In genomic region chr12:62466018-62466595, GRCh38 we compare ENCODE assay signal across 8 cellular contexts. TPM values are rescaled to one million over a fixed set of nuclear protein-coding genes. Genes with fewer than 3 reads are reported as not detected.
DNase-seq lines count a peak whose midpoint lies in the region; ATAC-seq and TF ChIP-seq lines count a peak whose summit lies in the region.

No MANE protein-coding gene starts in this region.

- H3K36me3 ChIP-seq in SK-N-SH (replicated peaks in 1 of 2; ENCODE audit: control insufficient read depth in 1 of 2, insufficient read depth in 2 of 2, low read length in 1 of 2), result peaks cover 0 to 7% of the 10 kb centered on the region in 2 experiments

- H2AFZ ChIP-seq in SK-N-SH (ENCODE audit: low read depth), result peak overlapping the region; percentile 90

- TF ChIP-seq EP300 in SK-N-SH (IDR thresholded peaks at IDR 0.05; ENCODE audit: borderline replicate concordance in 1 of 2, low read depth in 1 of 2, low read length in 1 of 2), result no peak

- ATAC-seq in GM19467 (IDR thresholded peaks at IDR 0.05; ENCODE audit: unreplicated experiment) (peak; percentile 36), HG03571 (IDR thresholded peaks at IDR 0.05; ENCODE audit: unreplicated experiment) (peak; percentile 29), GM18519 (IDR thresholded peaks at IDR 0.05; ENCODE audit: low FRiP score, unreplicated experiment) (no peak)

- H3K27me3 ChIP-seq in SK-N-SH (ENCODE audit: insufficient read depth), result no peaks in the 10 kb centered on the region

- DNase-seq in EL (peak; percentile 62), SK-N-SH (peak; percentile 70), cardiac fibroblast (ENCODE audit: low read depth in 2 of 2) (peak; percentile 48 to 50), inferior parietal cortex (ENCODE audit: extremely low spot score) (peak; percentile 54)

- peaks cover 7% of the 10 kb centered on the region; the same call in 1 of the 2 replicates for H4K20me1 ChIP-seq in SK-N-SH (ENCODE audit: insufficient read depth)

- WGBS in SK-N-SH (ENCODE audit: low lambda C conversion rate), result 9% methylated on average over 16 of the region's 16 CpGs

- H3K27ac ChIP-seq in SK-N-SH (ENCODE audit: low read depth in 2 of 2, low read length in 1 of 2) (peak overlapping the region; percentile 74 to 80; a peak in 3 of 4 replicates), skin epidermis (peak overlapping the region; percentile 87 to 99 (median 96))

- H3K9me3 ChIP-seq in SK-N-SH, result peaks cover 9% of the 10 kb centered on the region; the same call in 1 of the 2 replicates

- peaks cover 45% of the 10 kb centered on the region for H3K79me2 ChIP-seq in SK-N-SH (ENCODE audit: insufficient read depth)

- peak overlapping the region; percentile 86 for H3K4me2 ChIP-seq in SK-N-SH

- H3K9ac ChIP-seq in SK-N-SH, result peak overlapping the region; percentile 88; the same call in 1 of the 2 replicates

- no peaks in the 10 kb centered on the region for H3K9me2 ChIP-seq in SK-N-SH

- H3K4me3 ChIP-seq in SK-N-SH (ENCODE audit: low read depth in 2 of 2, low read length in 1 of 2) (peak overlapping the region; percentile 94 to 96), cardiac fibroblast (replicated peaks in 1 of 2; ENCODE audit: low read depth in 2 of 2, low read length in 2 of 2) (peak overlapping the region; percentile 95 to 97), skin epidermis (peak overlapping the region; percentile 66 to 96 (median 90))

- CTCF ChIA-PET in SK-N-SH (lab: Yijun Ruan, JAX), result interaction anchor here (0.9 to 4.9 kb wide), 3 partner anchors 29 to 328 kb away, joined by 3 to 31 read pairs (median 5); no protein-coding TSS in a partner anchor

- H3F3A ChIP-seq in SK-N-SH (replicated peaks; ENCODE audit: insufficient read depth), result no peaks in the 10 kb centered on the region

- peaks cover 0 to 5% of the 10 kb centered on the region in 2 experiments; a peak in 2 of 4 replicates for H3K4me1 ChIP-seq in SK-N-SH (ENCODE audit: control insufficient read depth in 1 of 2, insufficient read depth in 2 of 2, low read depth in 1 of 2, low read length in 1 of 2)

- TF ChIP-seq RAD21 in SK-N-SH (IDR thresholded peaks at IDR 0.05; ENCODE audit: low read length), result no peak

- POLR2A ChIA-PET in SK-N-SH (lab: Yijun Ruan, JAX), result no interaction called here

- TF ChIP-seq CTCF in SK-N-SH (IDR thresholded peaks at IDR 0.05), result no peak
- no peak for TF ChIP-seq CTCF in cardiac fibroblast (IDR thresholded peaks at IDR 0.05; ENCODE audit: low read depth, low read length)

TF ChIP-seq in SK-N-SH, 30 proteins besides CTCF, POLR2A, EP300 and RAD21:
- TF ChIP-seq MXI1 (IDR thresholded peaks at IDR 0.05; ENCODE audit: low read depth, low read length) (no peak; the same call in 1 of the 2 replicates), GABPA (IDR thresholded peaks at IDR 0.05; ENCODE audit: low read depth) (no peak), EZH2phosphoT487 (IDR thresholded peaks at IDR 0.05; ENCODE audit: borderline replicate concordance, low read depth) (no peak), RXRA (IDR thresholded peaks at IDR 0.05; ENCODE audit: borderline replicate concordance, low read depth) (no peak), FOXM1 (IDR thresholded peaks at IDR 0.05; ENCODE audit: low read depth) (no peak), YY1 (IDR thresholded peaks at IDR 0.05; ENCODE audit: low read depth) (no peak), FOSL2 (IDR thresholded peaks at IDR 0.05; ENCODE audit: borderline replicate concordance, low read depth) (no peak), RFX5 (IDR thresholded peaks at IDR 0.05; ENCODE audit: low read length) (no peak), PBX3 (IDR thresholded peaks at IDR 0.05) (no peak), GATA2 (CRISPR knock-in tag; IDR thresholded peaks at IDR 0.05) (no peak), TAF1 (IDR thresholded peaks at IDR 0.05; ENCODE audit: borderline replicate concordance, low read depth, low read length) (no peak), TCF12 (IDR thresholded peaks at IDR 0.05) (no peak), RCOR1 (IDR thresholded peaks at IDR 0.05; ENCODE audit: low read length) (no peak)

RNA-seq across cellular contexts. Expression of gene MON2, which starts 0.5 kb away (rescaled TPM):
- 4.4 and 5.1 TPM in 2 replicates for polyA plus RNA-seq in SK-N-SH (2012; rRNA removed)
- 4.3 and 5.1 TPM in 2 replicates for polyA plus RNA-seq in SK-N-SH (2012; cell fraction: cytosol; rRNA removed)
- polyA plus RNA-seq in SK-N-SH (2012; cell fraction: nucleus; rRNA removed), result 19.1 and 31.1 TPM in 2 replicates
